Comparison of ENCODE assay signal across 20 cellular contexts in genomic region chr10:123855013-123855684, GRCh38. TPM values are rescaled to one million over a fixed set of nuclear protein-coding genes. Genes with fewer than 3 reads are reported as not detected.
DNase-seq lines count a peak whose midpoint lies in the region; ATAC-seq and TF ChIP-seq lines count a peak whose summit lies in the region.
"Had no signal": no experiment of that assay in that cellular context is flagged by ENCODE, and none has a peak within 500 bp of the region (broad histone marks: within the 10 kb centered on the region; RNA-seq: fewer than 3 reads in every experiment).

No MANE protein-coding gene starts in this region.

- WGBS in liver, result 47% methylated on average over 7 of the region's 7 CpGs
- 20% methylated on average over 6 of the region's 7 CpGs for WGBS in right lobe of liver (ENCODE audit: insufficient coverage, low coverage, low lambda C conversion rate, missing lambda C conversion rate)

- ATAC-seq in right lobe of liver (no peak), GM19395 (IDR thresholded peaks at IDR 0.05; ENCODE audit: unreplicated experiment) (no peak)

- H3K4me3 ChIP-seq in liver (ENCODE audit: low read depth in 1 of 3, low read length in 3 of 3), result no peak overlapping the region
- no peak overlapping the region for H3K4me3 ChIP-seq in right lobe of liver

- H3K36me3 ChIP-seq in liver (ENCODE audit: control insufficient read depth in 4 of 4, insufficient read depth in 3 of 4, low read depth in 1 of 4, low read length in 3 of 4) (no peaks in the 10 kb centered on the region), right lobe of liver (no peaks in the 10 kb centered on the region)

- H3K27ac ChIP-seq in liver (ENCODE audit: low read depth in 1 of 2, low read length in 2 of 2), result no peak overlapping the region
- H3K27ac ChIP-seq in right lobe of liver, result no peak overlapping the region
- H3K27ac ChIP-seq: 22Rv1 had no signal

- no peak for TF ChIP-seq RAD21 in liver (IDR thresholded peaks at IDR 0.05)

- in situ Hi-C loops in G401 (cut with HindIII; ENCODE audit: low sequenced_read_pairs), result no loop called here

- DNase-seq in right lobe of liver (no peak), fibroblast of peridontal ligament (ENCODE audit: extremely low read depth) (peak; percentile 84), posterior vena cava (ENCODE audit: low spot score) (peak; percentile 41), ureter (ENCODE audit: low spot score) (peak; percentile 17), DMS53 (lab: John Stamatoyannopoulos, UW) (no peak), G401 (ENCODE audit: low spot score) (no peak)
- DNase-seq: C1 segment of cervical spinal cord; CD8-positive, alpha-beta memory T cell; DMS79 treated with DMSO at 0.1 percent for 48 hours; H9; KG1; NCI-H1694 treated with DMSO at 0.1 percent for 48 hours; NCI-H510A; NCI-H748 treated with DMSO at 0.1 percent for 48 hours; OCI-M1; Right ventricle myocardium superior had no signal

- H3K9me3 ChIP-seq in liver (ENCODE audit: control insufficient read depth in 4 of 4, low read length in 3 of 4) (no peaks in the 10 kb centered on the region), right lobe of liver (no peaks in the 10 kb centered on the region)

- TF ChIP-seq POLR2A in right lobe of liver (IDR thresholded peaks at IDR 0.05), result no peak

- intact Hi-C loops in right lobe of liver (cut with DNase I), result no loop called here
- intact Hi-C loops in posterior vena cava (cut with DNase I), result no loop called here

- no peak overlapping the region for H3K9ac ChIP-seq in liver (ENCODE audit: low read depth in 1 of 2, low read length in 2 of 2)

- H3K27me3 ChIP-seq in liver (ENCODE audit: control insufficient read depth in 4 of 4, insufficient read depth in 4 of 4, low read length in 3 of 4) (peaks cover 0 to 6% (median 2%) of the 10 kb centered on the region in 4 donors), right lobe of liver (no peaks in the 10 kb centered on the region)

- H3K4me1 ChIP-seq in liver (ENCODE audit: control insufficient read depth in 4 of 4, insufficient read depth in 4 of 4, low read length in 3 of 4), result no peaks in the 10 kb centered on the region
- no peaks in the 10 kb centered on the region for H3K4me1 ChIP-seq in right lobe of liver

- TF ChIP-seq CTCF in liver (IDR thresholded peaks at IDR 0.05; ENCODE audit: low read depth, low read length, missing input control) (no peak), right lobe of liver (IDR thresholded peaks at IDR 0.05) (no peak)

TF ChIP-seq in liver, 16 proteins besides CTCF, POLR2A, EP300 and RAD21:
- TF ChIP-seq EGR1 (IDR thresholded peaks at IDR 0.05; ENCODE audit: low read depth in 2 of 2), result no peak
- TF ChIP-seq NR2F2 (IDR thresholded peaks at IDR 0.05), result peak; percentile 19
- TF ChIP-seq ATF3 (IDR thresholded peaks at IDR 0.05), result no peak
- TF ChIP-seq GABPA (IDR thresholded peaks at IDR 0.05 in 1 of 2, conservative IDR thresholded peaks at IDR 0.05 in 1 of 2), result no peak

RNA-seq across cellular contexts. Expression of gene CPXM2, which starts 36.5 kb away (rescaled TPM):
- total RNA-seq in liver (under 1 TPM; 0.05 to 0.92 TPM), right lobe of liver (1 to 10 TPM in 2 of 6 experiments, under 1 TPM in 4; 0.29 to 2.6 (median 0.69) TPM), posterior vena cava (100 to 1,000 TPM in 1 of 2 donors, 10 to 100 TPM in 1; 98.3 to 200 TPM), ureter (23.6 TPM)
- under 1 TPM; 0.21 to 0.67 TPM for polyA plus RNA-seq in liver
- not detected in 2 replicates for total RNA-seq in G401 (2014; rRNA removed; shearing (Covaris generic))
- total RNA-seq: CD8-positive, alpha-beta memory T cell; HT-29 had no signal
- polyA plus RNA-seq: CD8-positive, alpha-beta memory T cell had no signal

Comparison
In these comparisons a context has a peak if more than half of its experiments do, and no peak if none do; other contexts are left out.
1. DNase-seq: peak in fibroblast of peridontal ligament (single experiment), posterior vena cava (single experiment) and ureter (single experiment); none in right lobe of liver (0 of 3), DMS53 (single experiment) and G401 (single experiment).